In the genomic region with DNA sequence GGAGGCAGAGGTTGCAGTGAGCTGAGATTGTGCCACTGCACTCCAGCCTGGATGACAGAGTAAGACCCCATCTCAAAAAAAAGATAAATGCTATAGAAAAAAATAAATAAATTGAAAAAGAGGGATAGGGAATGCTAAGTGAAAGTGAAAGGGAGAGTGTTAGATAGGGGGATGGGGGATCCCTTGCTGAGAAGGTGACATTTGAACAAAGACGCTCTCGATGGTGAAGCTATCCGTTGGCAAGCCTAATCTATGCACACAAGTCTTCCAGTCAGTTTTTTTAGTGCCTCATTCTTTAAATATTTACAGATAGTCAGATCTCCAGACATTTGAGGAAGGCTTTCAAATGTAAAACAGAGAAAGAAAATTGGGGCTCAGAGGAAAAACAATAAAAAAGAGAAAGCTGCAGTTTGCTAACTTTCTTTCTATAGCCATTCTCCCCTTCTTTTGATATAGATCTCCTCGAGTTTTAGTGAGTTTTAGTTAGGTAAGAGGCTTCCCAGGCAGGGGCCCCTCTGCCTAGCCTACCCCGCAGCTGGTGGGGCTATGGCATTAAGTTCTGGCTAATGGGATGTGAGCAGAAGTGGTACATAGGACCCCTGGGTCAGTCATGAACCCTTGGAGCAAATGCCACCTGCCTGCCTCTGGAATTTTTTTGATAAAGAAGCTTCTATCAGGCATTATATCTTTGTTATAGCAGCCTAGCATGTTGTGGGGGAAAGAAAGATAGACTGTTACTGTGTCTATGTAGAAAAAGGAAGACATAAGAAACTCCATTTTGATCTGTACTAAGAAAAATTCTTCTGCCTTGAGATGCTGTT, we compare ENCODE assay signal across 10 cellular contexts. TPM values are rescaled to one million over a fixed set of nuclear protein-coding genes. Genes with fewer than 3 reads are reported as not detected.
DNase-seq lines count a peak whose midpoint lies in the region; ATAC-seq and TF ChIP-seq lines count a peak whose summit lies in the region.
"Had no signal": no experiment of that assay in that cellular context is flagged by ENCODE, and none has a peak within 500 bp of the region (broad histone marks: within the 10 kb centered on the region; RNA-seq: fewer than 3 reads in every experiment).

No MANE protein-coding gene starts in this region.

- no peak for TF ChIP-seq POLR2A in upper lobe of left lung (IDR thresholded peaks at IDR 0.05)

- H3K27me3 ChIP-seq in cardiac muscle cell (no peaks in the 10 kb centered on the region), brain microvascular endothelial cell (replicated peaks) (no peaks in the 10 kb centered on the region), upper lobe of left lung (no peaks in the 10 kb centered on the region)

- H3K9me3 ChIP-seq in cardiac muscle cell (ENCODE audit: low read depth) (no peaks in the 10 kb centered on the region), mucosa of descending colon (no peaks in the 10 kb centered on the region), upper lobe of left lung (no peaks in the 10 kb centered on the region)
- H3K9me3 ChIP-seq: SK-N-SH had no signal

- no peak for DNase-seq in cardiac muscle cell (ENCODE audit: low read depth in 1 of 2, low spot score in 1 of 2)
- DNase-seq in left ventricle myocardium superior: no peak
- peak; percentile 30 for DNase-seq in brain microvascular endothelial cell
- DNase-seq in mucosa of descending colon: no peak
- DNase-seq in upper lobe of left lung: no peak
- DNase-seq in HK-2 (ENCODE audit: unreplicated experiment): no peak
- DNase-seq: COR-L47, SK-N-SH had no signal

- intact Hi-C loops in left ventricle myocardium superior (cut with micrococcal nuclease): no loop called here
- intact Hi-C loops in mucosa of descending colon (cut with DNase I, micrococcal nuclease): no loop called here

- in situ Hi-C loops in brain microvascular endothelial cell (cut with HindIII; ENCODE audit: low pct_ligation_motif_present, low sequenced_read_pairs): no loop called here

- H3K36me3 ChIP-seq in cardiac muscle cell (no peaks in the 10 kb centered on the region), brain microvascular endothelial cell (replicated peaks) (peaks cover 17% of the 10 kb centered on the region), mucosa of descending colon (ENCODE audit: low read depth) (no peaks in the 10 kb centered on the region), upper lobe of left lung (peaks cover 0 to 31% (median 14%) of the 10 kb centered on the region in 4 donors)

- ATAC-seq in left ventricle myocardium superior: no peak
- ATAC-seq in mucosa of descending colon: peak; percentile 41
- ATAC-seq in upper lobe of left lung (ENCODE audit: low FRiP score in 2 of 2): no peak
- no peak for ATAC-seq in GM18867 (IDR thresholded peaks at IDR 0.05; ENCODE audit: unreplicated experiment)
- ATAC-seq in GM21526 (IDR thresholded peaks at IDR 0.05; ENCODE audit: low FRiP score, unreplicated experiment): no peak

- H3K4me3 ChIP-seq in cardiac muscle cell: no peak overlapping the region
- H3K4me3 ChIP-seq in brain microvascular endothelial cell (ENCODE audit: low read depth, low read length): no peak overlapping the region
- no peak overlapping the region for H3K4me3 ChIP-seq in mucosa of descending colon
- H3K4me3 ChIP-seq in upper lobe of left lung: no peak overlapping the region

- 28 to 35% methylated on average over 5 of the region's 5 CpGs for WGBS in upper lobe of left lung, 2 donors

- H3K4me1 ChIP-seq in cardiac muscle cell (ENCODE audit: low read depth): peaks cover 53% of the 10 kb centered on the region
- peaks cover 55% of the 10 kb centered on the region for H3K4me1 ChIP-seq in mucosa of descending colon (ENCODE audit: low read depth)
- H3K4me1 ChIP-seq in upper lobe of left lung: peaks cover 43 to 53% (median 52%) of the 10 kb centered on the region in 4 donors

- TF ChIP-seq CTCF in cardiac muscle cell (IDR thresholded peaks at IDR 0.05; ENCODE audit: low read depth, low read length) (no peak), brain microvascular endothelial cell (IDR thresholded peaks at IDR 0.05; ENCODE audit: low read depth, low read length, missing control alignments) (no peak), mucosa of descending colon (IDR thresholded peaks at IDR 0.05) (no peak), upper lobe of left lung (IDR thresholded peaks at IDR 0.05) (no peak)

- no peak for TF ChIP-seq EP300 in upper lobe of left lung (IDR thresholded peaks at IDR 0.05)

- H3K27ac ChIP-seq in cardiac muscle cell (peak overlapping the region; percentile 80), brain microvascular endothelial cell (peak overlapping the region; percentile 22), upper lobe of left lung (peak overlapping the region; percentile 11 to 79 (median 46))

RNA-seq across cellular contexts. Expression of a gene that starts 12.0 kb away (rescaled TPM):
- total RNA-seq in cardiac muscle cell (15.7 and 23.9 TPM in 2 replicates), left ventricle myocardium superior (106 TPM), mucosa of descending colon (10 to 100 TPM; 40.6 to 90.5 (median 65.5) TPM), upper lobe of left lung (10 to 100 TPM; 22.0 to 99.9 (median 78.5) TPM)
- polyA plus RNA-seq in cardiac muscle cell: 51.1 and 54.8 TPM in 2 replicates

Comparison
In these comparisons a context has a peak if more than half of its experiments do, and no peak if none do; other contexts are left out.
1. H3K27ac ChIP-seq: peak in every context shown above with its lines; median percentile 80 in cardiac muscle cell; 46 in upper lobe of left lung; 22 in brain microvascular endothelial cell.